In the genomic region with DNA sequence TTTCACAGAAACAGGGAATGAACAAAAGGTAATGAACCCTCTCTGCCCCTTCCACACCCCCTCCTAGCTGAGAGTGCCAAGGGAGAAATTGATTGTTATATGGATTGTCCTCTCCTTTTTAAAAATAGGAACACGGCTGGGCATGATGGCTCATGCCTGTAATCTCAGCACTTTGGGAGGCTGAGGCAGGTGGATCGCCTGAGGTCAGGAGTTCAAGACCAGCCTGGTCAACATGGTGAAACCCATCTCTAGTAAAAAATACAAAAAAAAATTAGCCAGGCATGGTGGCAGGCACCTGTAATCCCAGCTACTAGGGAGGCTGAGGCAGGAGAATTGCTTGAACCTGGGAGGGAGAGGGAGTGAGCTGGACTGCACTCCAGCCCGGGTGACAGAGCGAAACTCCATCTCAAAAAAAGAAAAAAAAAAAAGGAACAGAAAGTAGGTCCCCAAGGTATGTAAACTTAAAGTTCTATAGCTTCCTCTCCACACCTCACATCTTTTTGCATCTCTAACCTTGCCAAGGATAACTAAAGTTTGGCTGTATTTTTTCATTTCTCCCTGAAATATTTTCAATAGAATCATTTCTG, we compare ENCODE assay signal across 1 cellular context.
TF ChIP-seq lines count a peak whose summit lies in the region.

No MANE protein-coding gene starts in this region.

TF ChIP-seq in GM12878, 131 proteins besides CTCF, POLR2A, EP300 and RAD21 (continued from another document):
- TF ChIP-seq, protein P1, sequence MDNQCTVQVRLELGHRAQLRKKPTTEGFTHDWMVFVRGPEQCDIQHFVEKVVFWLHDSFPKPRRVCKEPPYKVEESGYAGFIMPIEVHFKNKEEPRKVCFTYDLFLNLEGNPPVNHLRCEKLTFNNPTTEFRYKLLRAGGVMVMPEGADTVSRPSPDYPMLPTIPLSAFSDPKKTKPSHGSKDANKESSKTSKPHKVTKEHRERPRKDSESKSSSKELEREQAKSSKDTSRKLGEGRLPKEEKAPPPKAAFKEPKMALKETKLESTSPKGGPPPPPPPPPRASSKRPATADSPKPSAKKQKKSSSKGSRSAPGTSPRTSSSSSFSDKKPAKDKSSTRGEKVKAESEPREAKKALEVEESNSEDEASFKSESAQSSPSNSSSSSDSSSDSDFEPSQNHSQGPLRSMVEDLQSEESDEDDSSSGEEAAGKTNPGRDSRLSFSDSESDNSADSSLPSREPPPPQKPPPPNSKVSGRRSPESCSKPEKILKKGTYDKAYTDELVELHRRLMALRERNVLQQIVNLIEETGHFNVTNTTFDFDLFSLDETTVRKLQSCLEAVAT (IDR thresholded peaks at IDR 0.05) = peak; percentile 68; the same call in 1 of the 2 replicates
- TF ChIP-seq, protein P2, sequence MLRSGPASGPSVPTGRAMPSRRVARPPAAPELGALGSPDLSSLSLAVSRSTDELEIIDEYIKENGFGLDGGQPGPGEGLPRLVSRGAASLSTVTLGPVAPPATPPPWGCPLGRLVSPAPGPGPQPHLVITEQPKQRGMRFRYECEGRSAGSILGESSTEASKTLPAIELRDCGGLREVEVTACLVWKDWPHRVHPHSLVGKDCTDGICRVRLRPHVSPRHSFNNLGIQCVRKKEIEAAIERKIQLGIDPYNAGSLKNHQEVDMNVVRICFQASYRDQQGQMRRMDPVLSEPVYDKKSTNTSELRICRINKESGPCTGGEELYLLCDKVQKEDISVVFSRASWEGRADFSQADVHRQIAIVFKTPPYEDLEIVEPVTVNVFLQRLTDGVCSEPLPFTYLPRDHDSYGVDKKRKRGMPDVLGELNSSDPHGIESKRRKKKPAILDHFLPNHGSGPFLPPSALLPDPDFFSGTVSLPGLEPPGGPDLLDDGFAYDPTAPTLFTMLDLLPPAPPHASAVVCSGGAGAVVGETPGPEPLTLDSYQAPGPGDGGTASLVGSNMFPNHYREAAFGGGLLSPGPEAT (IDR thresholded peaks at IDR 0.05; ENCODE audit: low read depth) = 0 out of 2 replicates have a peak, but pooled peaks have one; percentile 59
- 0 out of 2 replicates have a peak, but pooled peaks have one; percentile 27 for TF ChIP-seq IKZF1 (conservative IDR thresholded peaks at IDR 0.05)
- peak; percentile 82 for TF ChIP-seq IRF4 (IDR thresholded peaks at IDR 0.05; ENCODE audit: low read depth, low read length)
